8 cellular contexts compared by ENCODE assay signal in genomic region chr15:41115652-41116115, GRCh38. TPM values are rescaled to one million over a fixed set of nuclear protein-coding genes. Genes with fewer than 3 reads are reported as not detected.
A peak's percentile ranks its signal among the peaks of the same experiment; 100 is the strongest.
DNase-seq lines count a peak whose midpoint lies in the region; ATAC-seq, FAIRE-seq and TF ChIP-seq lines count a peak whose summit lies in the region.

No MANE protein-coding gene starts in this region.

- in situ Hi-C loops in HepG2 (cut with HindIII; ENCODE audit: extremely low pct_ligation_motif_present, low pct_unique_long_range_greater_than_20kb) = no loop called here

- 0 out of 4 replicates have a peak, but pooled peaks of 1 of the 2 experiments have one; percentile 6 for TF ChIP-seq POLR2A in HepG2 (IDR thresholded peaks at IDR 0.05; ENCODE audit: insufficient read depth in 1 of 2, low read depth in 2 of 2, low read length in 2 of 2)

- H2AFZ ChIP-seq in Loucy (ENCODE audit: low read length) = peak overlapping the region; percentile 98
- H2AFZ ChIP-seq in HepG2 (ENCODE audit: low read length) = no peak overlapping the region

- H3K4me2 ChIP-seq in Loucy (ENCODE audit: low read depth, low read length, poor library complexity, severe bottlenecking) (peak overlapping the region; percentile 88), HepG2 (ENCODE audit: low read depth, low read length) (peak overlapping the region; percentile 91)

- TF ChIP-seq CTCF in Loucy (conservative IDR thresholded peaks at IDR 0.05; ENCODE audit: low read length) = no peak
- no peak; the same call in 1 of the 2 replicates for TF ChIP-seq CTCF in HepG2 (CRISPR knock-in tag; IDR thresholded peaks at IDR 0.05)

- no peak for FAIRE-seq in HepG2 (lab: Jason Lieb, UNC)

- H3K36me3 ChIP-seq in Loucy (ENCODE audit: insufficient read depth, low read length) (no peaks in the 10 kb centered on the region), HepG2 (replicated peaks in 1 of 2; ENCODE audit: control insufficient read depth in 1 of 2, insufficient read depth in 2 of 2, low read length in 2 of 2) (peaks cover 2 to 10% of the 10 kb centered on the region in 2 experiments; a peak in 3 of 5 replicates)

- peak overlapping the region; percentile 98 for H3K9ac ChIP-seq in Loucy (ENCODE audit: low read depth, low read length, poor library complexity, severe bottlenecking)
- H3K9ac ChIP-seq in HepG2 (ENCODE audit: insufficient read depth, low read depth, low read length) = peak overlapping the region; percentile 100

- H3K27ac ChIP-seq in HepG2 (ENCODE audit: extremely low read length, insufficient read depth, low read length) = peak overlapping the region; percentile 98

- H4K20me1 ChIP-seq in Loucy (ENCODE audit: insufficient read depth, low read length, poor library complexity, severe bottlenecking) (peaks cover 12% of the 10 kb centered on the region), HepG2 (ENCODE audit: insufficient read depth, low read length) (no peaks in the 10 kb centered on the region)

- DNase-seq in GM04504 (ENCODE audit: low read depth) (peak; percentile 9), H4 (ENCODE audit: low spot score) (peak; percentile 11), cerebellar cortex (ENCODE audit: low spot score) (peak; percentile 49), HepG2 (ENCODE audit: low spot score) (peak; percentile 50), GF-D8 (lab: John Stamatoyannopoulos, UW) (no peak)
- DNase-seq in activated CD4-positive, CD25-positive, alpha-beta regulatory T cell treated with anti-CD3 and anti-CD28 coated beads, Interleukin-2, amount 50 U/mL, for 72 hours = peak; percentile 71
- DNase-seq in stimulated activated CD4-positive, alpha-beta T cell treated with anti-CD3 and anti-CD28 coated beads, Interleukin-2, amount 100 ng/mL, for 48 hours = peak; percentile 54 to 62

- no peak for TF ChIP-seq RAD21 in HepG2 (CRISPR knock-in tag; IDR thresholded peaks at IDR 0.05)

- peaks cover 62% of the 10 kb centered on the region for H3K79me2 ChIP-seq in Loucy (ENCODE audit: insufficient read depth, low read length)
- H3K79me2 ChIP-seq in HepG2 (ENCODE audit: insufficient read depth, low read length) = peaks cover 52% of the 10 kb centered on the region

- no peak for TF ChIP-seq EP300 in HepG2 (IDR thresholded peaks at IDR 0.05; ENCODE audit: low read depth in 2 of 2, low read length in 2 of 2)
- no peak for TF ChIP-seq EP300 in HepG2 (CRISPR knock-in tag; IDR thresholded peaks at IDR 0.05; ENCODE audit: borderline replicate concordance)

- peak; percentile 65 for ATAC-seq in HepG2

- 0% methylated on average over 18 of the region's 46 CpGs for WGBS in HepG2 (ENCODE audit: low lambda C conversion rate)

- no TSS peak for BruUV-seq in HepG2 (replicated peaks; lab: Mats Ljungman, UMichigan)

- CTCF ChIA-PET in HepG2 (lab: Yijun Ruan, JAX; ENCODE audit: low intra/inter-chr PET ratio, low total read pairs) = interaction anchor here (1.7 kb wide), 1 partner anchor 69 kb away, joined by 4 read pairs; no protein-coding TSS in a partner anchor

- H3F3A ChIP-seq in Loucy (ENCODE audit: low read depth) = no peaks in the 10 kb centered on the region

- H3K9me2 ChIP-seq in Loucy (replicated peaks; ENCODE audit: low read depth, low read length) = no peaks in the 10 kb centered on the region

- POLR2A ChIA-PET in HepG2 (lab: Yijun Ruan, JAX) = interaction anchor here (0.6 to 1.5 kb wide), 11 partner anchors 10 to 546 kb away, joined by 3 to 30 read pairs (median 5); partner anchors contain the start of genes CHP1, EXD1, RPUSD2 and VPS18

- intact Hi-C loops in HepG2 (cut with micrococcal nuclease; ENCODE audit: unreplicated experiment) = loop anchor here (2.0 kb wide), 1 partner anchor 51 kb away; no protein-coding TSS in a partner anchor

- H3K4me1 ChIP-seq in Loucy (ENCODE audit: insufficient read depth, low read length, poor library complexity, severe bottlenecking) (peaks cover 21% of the 10 kb centered on the region), HepG2 (ENCODE audit: insufficient read depth, low read length) (peaks cover 27% of the 10 kb centered on the region)

- peak overlapping the region; percentile 97 for H3K4me3 ChIP-seq in Loucy (ENCODE audit: low read length, poor library complexity, severe bottlenecking)
- peak overlapping the region; percentile 89 to 100 (median 98) for H3K4me3 ChIP-seq in HepG2 (replicated peaks in 1 of 3; ENCODE audit: insufficient read depth in 1 of 3, low read depth in 2 of 3, low read length in 3 of 3)

- H3K27me3 ChIP-seq in Loucy (ENCODE audit: insufficient read depth, low read length, poor library complexity, severe bottlenecking) (no peaks in the 10 kb centered on the region), HepG2 (ENCODE audit: control insufficient read depth in 1 of 2, insufficient read depth in 2 of 2, low read length in 2 of 2) (no peaks in the 10 kb centered on the region; a peak in 1 of 5 replicates)

- H3K9me3 ChIP-seq in Loucy (ENCODE audit: insufficient read depth, low read depth, low read length) (no peaks in the 10 kb centered on the region), HepG2 (ENCODE audit: low read length) (no peaks in the 10 kb centered on the region)

TF ChIP-seq in HepG2, 621 proteins besides CTCF, POLR2A, EP300 and RAD21 (continues in another document):
- TF ChIP-seq E2F5 (CRISPR knock-in tag; conservative IDR thresholded peaks at IDR 0.05) = no peak
- TF ChIP-seq POLR2AphosphoS2 (IDR thresholded peaks at IDR 0.05; ENCODE audit: low read depth, low read length) = no peak
- no peak for TF ChIP-seq GTF3A (CRISPR knock-in tag; conservative IDR thresholded peaks at IDR 0.05)
- TF ChIP-seq, protein P1, sequence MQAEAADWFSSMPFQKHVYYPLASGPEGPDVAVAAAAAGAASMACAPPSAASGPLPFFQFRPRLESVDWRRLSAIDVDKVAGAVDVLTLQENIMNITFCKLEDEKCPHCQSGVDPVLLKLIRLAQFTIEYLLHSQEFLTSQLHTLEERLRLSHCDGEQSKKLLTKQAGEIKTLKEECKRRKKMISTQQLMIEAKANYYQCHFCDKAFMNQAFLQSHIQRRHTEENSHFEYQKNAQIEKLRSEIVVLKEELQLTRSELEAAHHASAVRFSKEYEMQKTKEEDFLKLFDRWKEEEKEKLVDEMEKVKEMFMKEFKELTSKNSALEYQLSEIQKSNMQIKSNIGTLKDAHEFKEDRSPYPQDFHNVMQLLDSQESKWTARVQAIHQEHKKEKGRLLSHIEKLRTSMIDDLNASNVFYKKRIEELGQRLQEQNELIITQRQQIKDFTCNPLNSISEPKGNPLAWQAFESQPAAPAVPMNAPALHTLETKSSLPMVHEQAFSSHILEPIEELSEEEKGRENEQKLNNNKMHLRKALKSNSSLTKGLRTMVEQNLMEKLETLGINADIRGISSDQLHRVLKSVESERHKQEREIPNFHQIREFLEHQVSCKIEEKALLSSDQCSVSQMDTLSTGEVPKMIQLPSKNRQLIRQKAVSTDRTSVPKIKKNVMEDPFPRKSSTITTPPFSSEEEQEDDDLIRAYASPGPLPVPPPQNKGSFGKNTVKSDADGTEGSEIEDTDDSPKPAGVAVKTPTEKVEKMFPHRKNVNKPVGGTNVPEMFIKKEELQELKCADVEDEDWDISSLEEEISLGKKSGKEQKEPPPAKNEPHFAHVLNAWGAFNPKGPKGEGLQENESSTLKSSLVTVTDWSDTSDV (CRISPR knock-in tag; IDR thresholded peaks at IDR 0.05) = 0 out of 2 replicates have a peak, but pooled peaks have one; percentile 35
- no peak for TF ChIP-seq CSRNP2 (CRISPR knock-in tag; conservative IDR thresholded peaks at IDR 0.05; ENCODE audit: low read depth)
- no peak for TF ChIP-seq ZBTB3 (CRISPR knock-in tag; IDR thresholded peaks at IDR 0.05; ENCODE audit: borderline replicate concordance, low read depth)

RNA-seq across cellular contexts. Expression of gene INO80, which starts 0.4 kb away (rescaled TPM):
- 11.4 and 17.3 TPM in 2 replicates for total RNA-seq in H4 (2014; rRNA removed; shearing (Covaris generic))
- total RNA-seq in HepG2 (2016; rRNA removed; fragmentation: Illumina TruSeq; extraction: Trizol) = 14.8 and 18.5 TPM in 2 replicates
- 6.4 and 10.2 TPM in 2 replicates for total RNA-seq in HepG2 (2016; cell fraction: cytosol; rRNA removed; fragmentation: Illumina TruSeq; extraction: Trizol; ENCODE audit: low read depth)
- total RNA-seq in HepG2 (2016; cell fraction: insoluble cytoplasmic fraction; rRNA removed; fragmentation: Illumina TruSeq; extraction: Trizol) = 15.9 and 17.0 TPM in 2 replicates
- total RNA-seq in HepG2 (2016; cell fraction: membrane; rRNA removed; fragmentation: Illumina TruSeq; extraction: Trizol) = 6.5 and 7.4 TPM in 2 replicates
- total RNA-seq in HepG2 (2016; cell fraction: nucleus; rRNA removed; fragmentation: Illumina TruSeq; extraction: Trizol) = 20.6 and 22.8 TPM in 2 replicates
- 3.6 and 4.9 TPM in 2 replicates for polyA plus RNA-seq in HepG2 (2011; rRNA removed)
- polyA plus RNA-seq in HepG2 (2011; cell fraction: cytosol; rRNA removed) = 3.5 and 3.6 TPM in 2 replicates
- polyA plus RNA-seq in HepG2 (2011; cell fraction: nucleus; rRNA removed) = 10.3 and 12.1 TPM in 2 replicates
- polyA plus RNA-seq in HepG2 (2012) = 9.6 and 12.2 TPM in 2 replicates
- polyA plus RNA-seq in HepG2 (2016; cell fraction: cytosol; fragmentation: Illumina TruSeq; extraction: Trizol; ENCODE audit: low read depth) = 1.4 and 1.9 TPM in 2 replicates
- 11.6 and 14.5 TPM in 2 replicates for polyA plus RNA-seq in HepG2 (2016; cell fraction: insoluble cytoplasmic fraction; fragmentation: Illumina TruSeq; extraction: Trizol; ENCODE audit: low read depth)
- polyA plus RNA-seq in HepG2 (2016; cell fraction: membrane; fragmentation: Illumina TruSeq; extraction: Trizol; ENCODE audit: low read depth) = 3.2 TPM in 2 replicates
- polyA plus RNA-seq in HepG2 (2016; cell fraction: nucleus; fragmentation: Illumina TruSeq; extraction: Trizol; ENCODE audit: insufficient read depth, low read depth) = 24.6 and 30.0 TPM in 2 replicates
- 18.6 and 20.6 TPM in 2 replicates for polyA minus RNA-seq in HepG2 (2011; rRNA and poly(A)+ RNA removed; ENCODE audit: low replicate concordance)
- 8.1 and 15.6 TPM in 2 replicates for polyA minus RNA-seq in HepG2 (2011; cell fraction: cytosol; rRNA and poly(A)+ RNA removed)
- polyA minus RNA-seq in HepG2 (2011; cell fraction: nucleus; rRNA and poly(A)+ RNA removed) = 40.0 and 46.2 TPM in 2 replicates
